In the genomic region with DNA sequence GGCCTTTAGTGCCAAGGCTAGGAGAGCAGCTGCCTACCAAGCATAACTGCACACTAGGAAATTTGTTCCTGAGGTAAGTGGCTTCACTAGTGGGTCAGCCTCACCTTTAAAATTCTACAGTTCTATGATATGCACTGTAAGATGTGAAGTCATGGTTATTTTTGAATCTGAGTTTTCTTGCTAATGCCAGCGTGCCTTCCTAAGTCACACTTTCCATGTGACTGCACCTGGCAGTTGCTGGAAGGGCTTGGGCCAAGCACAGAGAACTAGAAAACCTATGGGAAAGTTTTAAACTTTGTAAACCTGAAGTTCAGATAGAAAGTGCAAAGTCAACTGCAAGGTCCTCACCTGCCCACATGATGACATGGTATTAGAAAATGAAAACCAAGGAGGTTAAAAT, we compare ENCODE assay signal across 9 cellular contexts. TPM values are rescaled to one million over a fixed set of nuclear protein-coding genes. Genes with fewer than 3 reads are reported as not detected.
"Had no signal": no experiment of that assay in that cellular context is flagged by ENCODE, and none has a peak within 500 bp of the region (broad histone marks: within the 10 kb centered on the region; RNA-seq: fewer than 3 reads in every experiment).

No MANE protein-coding gene starts in this region.

- H3K36me3 ChIP-seq: HAP-1 had no signal

- H3K4me3 ChIP-seq: GM23248, HAP-1 had no signal

- H3K9me3 Mint-ChIP-seq: HFFc6, IgD-negative memory B cell had no signal

- H3K27ac Mint-ChIP-seq: HFFc6, IgD-negative memory B cell had no signal

- H3K27ac ChIP-seq: GM23248, HL-60 had no signal

- H3K36me3 Mint-ChIP-seq: IgD-negative memory B cell had no signal

- H3K9me3 ChIP-seq: HAP-1 had no signal

- DNase-seq: GM23248, GOT3, H7, HFFc6 had no signal

- H3K4me3 Mint-ChIP-seq: HFFc6, IgD-negative memory B cell had no signal

- ATAC-seq: HCT116, HepG2 had no signal

RNA-seq across cellular contexts. Expression of gene STEAP1B, which starts 42.5 kb away (rescaled TPM):
- total RNA-seq: HepG2 had no signal
- polyA plus RNA-seq: HepG2 had no signal
